In the genomic region with DNA sequence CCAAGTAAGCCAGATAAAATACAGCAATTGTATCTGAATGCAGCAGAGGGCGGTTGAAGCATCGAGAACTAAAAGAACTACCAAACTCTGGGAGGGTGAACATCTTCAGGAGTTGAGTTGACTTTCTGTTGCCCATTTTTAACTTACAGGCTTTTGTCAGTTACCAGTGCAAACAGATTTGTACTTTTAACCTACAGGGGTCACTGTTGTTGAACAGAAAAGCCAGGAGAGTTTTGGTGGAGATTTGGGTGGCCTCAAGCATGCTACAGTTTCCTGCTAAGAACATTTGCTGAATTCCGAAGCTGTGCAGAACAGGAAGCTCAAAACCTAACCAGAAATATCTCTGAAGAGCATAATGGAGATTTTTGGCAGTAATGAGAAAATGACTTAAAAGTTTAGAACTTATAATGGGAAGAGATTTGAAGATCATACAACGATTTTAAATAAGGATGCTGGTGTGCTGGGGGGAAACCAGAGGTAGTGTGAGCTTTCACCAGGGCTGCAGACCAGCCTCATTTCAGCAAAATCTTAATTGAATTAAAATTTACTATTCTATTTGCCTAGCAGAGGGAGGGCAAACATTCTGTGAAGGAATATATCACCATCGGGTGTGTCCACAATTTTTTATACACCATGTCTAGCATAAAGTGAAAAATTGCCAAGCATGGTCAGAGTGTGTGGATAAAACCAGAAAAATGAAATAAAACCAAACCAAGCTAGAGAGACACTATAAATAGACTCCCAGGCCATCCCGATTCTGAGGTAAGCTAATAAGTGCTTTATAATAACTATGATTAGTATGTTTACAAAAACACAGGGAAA, we compare ENCODE assay signal across 8 cellular contexts.
DNase-seq lines count a peak whose midpoint lies in the region; ATAC-seq and TF ChIP-seq lines count a peak whose summit lies in the region.

No MANE protein-coding gene starts in this region.

- H3K4me2 ChIP-seq in KMS-11: no peak overlapping the region

- H3K4me1 ChIP-seq in KMS-11 (ENCODE audit: low read depth, poor library complexity, severe bottlenecking): no peaks in the 10 kb centered on the region

- H3K36me3 ChIP-seq in KMS-11 (ENCODE audit: insufficient read depth): no peaks in the 10 kb centered on the region; the same call in 1 of the 2 replicates

- no peak overlapping the region for H3K27ac ChIP-seq in KMS-11

- DNase-seq in EL (peak; percentile 53), T-cell (peak in 3 of 34 experiments; percentile 1 to 2 (median 2)), globus pallidus (ENCODE audit: low spot score) (peak; percentile 45), renal cortical epithelial cell (ENCODE audit: low read depth) (peak; percentile 76), UCSD-AML1 (lab: John Stamatoyannopoulos, UW; ENCODE audit: unreplicated experiment) (no peak)
- no peak for DNase-seq in stimulated activated CD4-positive, alpha-beta T cell treated with anti-CD3 and anti-CD28 coated beads, Interleukin-1b, Interleukin-23, amount 100 ng/mL, for 48 hours

- peak; percentile 59 for TF ChIP-seq CTCF in KMS-11 (conservative IDR thresholded peaks at IDR 0.05; ENCODE audit: low read depth, low read length)

- no peaks in the 10 kb centered on the region for H3K4me1 Mint-ChIP-seq in T-cell

- H3K9me3 Mint-ChIP-seq in T-cell: no peaks in the 10 kb centered on the region

- H3K4me3 ChIP-seq in KMS-11 (IDR thresholded peaks at IDR 0.05; ENCODE audit: insufficient read depth, low read depth, low read length): no peak overlapping the region

- no peaks in the 10 kb centered on the region for H3K27me3 ChIP-seq in KMS-11 (ENCODE audit: insufficient read depth, low read depth)

- CTCF ChIA-PET in T-cell (lab: Charles Lee): interaction anchor here (0.5 to 1.6 kb wide), 5 partner anchors 13 to 654 kb away, joined by 3 to 6 read pairs (median 4); no protein-coding TSS in a partner anchor

- ATAC-seq in GM21360 (IDR thresholded peaks at IDR 0.05; ENCODE audit: unreplicated experiment): peak; percentile 73
- peak in 3 of 4 experiments; percentile 35 to 58 (median 49) for ATAC-seq in T-cell (replicated peaks in 1 of 4)

- H3K27me3 Mint-ChIP-seq in T-cell: no peaks in the 10 kb centered on the region

- no peak overlapping the region for H3K27ac Mint-ChIP-seq in T-cell

- no peaks in the 10 kb centered on the region for H3K79me2 ChIP-seq in KMS-11 (ENCODE audit: insufficient read depth, low read depth)

- H3K4me3 Mint-ChIP-seq in T-cell: no peak overlapping the region

- H3K36me3 Mint-ChIP-seq in T-cell: no peaks in the 10 kb centered on the region

- no peaks in the 10 kb centered on the region for H4K20me1 ChIP-seq in KMS-11 (ENCODE audit: insufficient read depth)

- POLR2A ChIA-PET in T-cell (lab: Charles Lee): interaction anchor here in 1 of 2 donors (0.6 kb wide), 1 partner anchor 42 kb away, joined by 3 read pairs; no protein-coding TSS in a partner anchor

- no peak overlapping the region for H2AFZ ChIP-seq in KMS-11 (ENCODE audit: low read depth)

- H3K9ac ChIP-seq in KMS-11: no peak overlapping the region

Comparison
In these comparisons a context has a peak if more than half of its experiments do, and no peak if none do; other contexts are left out.
1. DNase-seq: peak in EL (single experiment), globus pallidus (single experiment) and renal cortical epithelial cell (single experiment); none in UCSD-AML1 (single experiment) and stimulated activated CD4-positive, alpha-beta T cell treated with anti-CD3 and anti-CD28 coated beads, Interleukin-1b, Interleukin-23, amount 100 ng/mL, for 48 hours (single experiment).